In the genomic region with DNA sequence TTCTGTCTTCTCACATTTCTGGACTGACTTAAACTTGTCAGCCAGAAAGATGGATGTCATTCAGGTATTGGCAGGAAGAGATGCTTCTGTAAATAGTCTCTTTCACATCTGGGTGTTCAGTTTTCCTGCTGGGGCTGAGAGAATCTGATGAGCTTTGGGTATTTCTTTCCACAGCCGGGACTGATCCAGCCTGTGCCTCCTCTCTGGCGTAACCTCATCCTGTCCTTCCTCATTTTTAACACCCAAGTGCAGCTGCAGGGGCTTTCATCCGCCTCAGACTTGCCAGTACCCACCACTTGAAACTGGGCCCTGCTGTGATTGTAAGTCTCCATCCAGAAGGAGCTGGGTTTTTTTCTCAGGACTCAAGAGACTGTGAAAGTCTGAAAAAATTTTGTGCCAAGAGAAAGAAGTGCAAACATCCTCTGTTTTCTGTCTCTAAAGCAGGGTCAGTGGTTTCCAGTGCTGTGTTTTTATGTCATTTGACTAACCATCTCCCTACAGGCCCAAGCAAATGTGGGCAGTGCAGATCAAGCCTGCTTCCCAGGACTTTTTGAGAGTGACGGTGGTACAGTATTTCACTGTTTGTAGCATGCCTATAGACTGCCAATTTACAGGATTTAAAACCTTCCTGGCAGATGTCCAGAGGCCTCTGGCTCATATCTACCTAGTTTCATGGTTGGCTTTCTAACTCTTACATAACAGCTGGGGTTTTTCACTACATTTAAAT, we compare ENCODE assay signal across 8 cellular contexts.
DNase-seq lines count a peak whose midpoint lies in the region; ATAC-seq, FAIRE-seq and TF ChIP-seq lines count a peak whose summit lies in the region.

No MANE protein-coding gene starts in this region.

- H3K27me3 ChIP-seq in endothelial cell of umbilical vein (ENCODE audit: control insufficient read depth in 2 of 2, insufficient read depth in 2 of 2, low read length in 2 of 2) (no peaks in the 10 kb centered on the region), spleen (replicated peaks in 1 of 7) (no peaks in the 10 kb centered on the region)

- DNase-seq in NCI-H1105 (lab: John Stamatoyannopoulos, UW) (peak; percentile 10), endothelial cell of umbilical vein (ENCODE audit: low read depth, low spot score) (peak; percentile 34), omental fat pad (ENCODE audit: low spot score) (no peak), spleen (no peak), SW480 (ENCODE audit: low spot score) (no peak)
- DNase-seq in activated CD4-positive, alpha-beta T cell treated with anti-CD3 and anti-CD28 coated beads, Interleukin-2, amount 50 U/mL, for 4 hours, result no peak

- H3K27ac ChIP-seq in endothelial cell of umbilical vein (ENCODE audit: insufficient read depth, low read depth, low read length) (no peak overlapping the region), spleen (peak overlapping the region in 2 of 8 donors; percentile 22 to 23)

- H3K9me3 ChIP-seq in endothelial cell of umbilical vein (replicated peaks; ENCODE audit: control insufficient read depth, insufficient read depth, low read length), result no peaks in the 10 kb centered on the region
- no peaks in the 10 kb centered on the region for H3K9me3 ChIP-seq in spleen

- no peaks in the 10 kb centered on the region for H3K79me2 ChIP-seq in endothelial cell of umbilical vein (ENCODE audit: control insufficient read depth, insufficient read depth, low read length)

- 17 to 26% (median 23%) methylated on average over 4 of the region's 4 CpGs for WGBS in spleen, 5 donors

- no peak for TF ChIP-seq POLR2A in endothelial cell of umbilical vein (IDR thresholded peaks at IDR 0.05; ENCODE audit: low read depth, low read length)
- no peak for TF ChIP-seq POLR2A in spleen (IDR thresholded peaks at IDR 0.05)

- no peaks in the 10 kb centered on the region for H3K9me1 ChIP-seq in endothelial cell of umbilical vein (replicated peaks; ENCODE audit: control insufficient read depth, extremely low read depth, insufficient read depth, low read length)

- no peak overlapping the region for H3K4me2 ChIP-seq in endothelial cell of umbilical vein (ENCODE audit: insufficient read depth, low read length)

- peaks cover 2% of the 10 kb centered on the region for H4K20me1 ChIP-seq in endothelial cell of umbilical vein (replicated peaks; ENCODE audit: control insufficient read depth, extremely low read depth, insufficient read depth, low read length)

- intact Hi-C loops in endothelial cell of umbilical vein (cut with micrococcal nuclease) (no loop called here), spleen (cut with DNase I; ENCODE audit: low total_unique reads) (no loop called here)

- no peak for FAIRE-seq in endothelial cell of umbilical vein (lab: Jason Lieb, UNC)

- no TSS peak for BruUV-seq in endothelial cell of umbilical vein (replicated peaks; lab: Mats Ljungman, UMichigan)

- no peak overlapping the region for H2AFZ ChIP-seq in endothelial cell of umbilical vein (ENCODE audit: low read depth, low read length)

- H3K4me1 ChIP-seq in endothelial cell of umbilical vein (ENCODE audit: control insufficient read depth, extremely low read depth, insufficient read depth, low read length) (no peaks in the 10 kb centered on the region), spleen (peaks cover 0 to 9% (median 0%) of the 10 kb centered on the region in 6 donors)

- TF ChIP-seq CTCF in endothelial cell of umbilical vein (IDR thresholded peaks at IDR 0.05; ENCODE audit: extremely low read depth in 1 of 2, insufficient read depth in 1 of 2, low read depth in 1 of 2, low read length in 2 of 2), result no peak
- TF ChIP-seq CTCF in omental fat pad (IDR thresholded peaks at IDR 0.05), result no peak
- TF ChIP-seq CTCF in spleen (IDR thresholded peaks at IDR 0.05 in 8 of 11, conservative IDR thresholded peaks at IDR 0.05 in 3 of 11), result no peak

- no peak overlapping the region for H3K4me3 ChIP-seq in endothelial cell of umbilical vein (replicated peaks in 1 of 3; ENCODE audit: insufficient read depth in 1 of 3, low read depth in 1 of 3, low read length in 3 of 3)
- H3K4me3 ChIP-seq in spleen, result no peak overlapping the region

- H3K36me3 ChIP-seq in endothelial cell of umbilical vein (ENCODE audit: control insufficient read depth in 2 of 2, extremely low read depth in 1 of 2, insufficient read depth in 2 of 2, low read length in 2 of 2) (no peaks in the 10 kb centered on the region), spleen (no peaks in the 10 kb centered on the region)

- dilution Hi-C loops in endothelial cell of umbilical vein (cut with MboI; ENCODE audit: extremely low pct_ligation_motif_present, low sequenced_read_pairs), result no loop called here

- POLR2A ChIA-PET in endothelial cell of umbilical vein (lab: Charles Lee), result interaction anchor here (0.5 kb wide), 1 partner anchor 42 kb away, joined by 4 read pairs; no protein-coding TSS in a partner anchor

- CTCF ChIA-PET in endothelial cell of umbilical vein (lab: Charles Lee), result interaction anchor here (1.2 to 1.7 kb wide), 3 partner anchors 10 to 146 kb away, joined by 3 to 5 read pairs (median 4); no protein-coding TSS in a partner anchor

- H3K9ac ChIP-seq in endothelial cell of umbilical vein (replicated peaks; ENCODE audit: extremely low read depth, insufficient read depth, low read length), result no peak overlapping the region

- ATAC-seq in GM19452 (IDR thresholded peaks at IDR 0.05; ENCODE audit: unreplicated experiment), result peak; percentile 62
- peak; percentile 44 for ATAC-seq in omental fat pad (ENCODE audit: low FRiP score)
- no peak for ATAC-seq in HG03520 (IDR thresholded peaks at IDR 0.05; ENCODE audit: unreplicated experiment)

TF ChIP-seq in endothelial cell of umbilical vein, 7 proteins besides CTCF, POLR2A, EP300 and RAD21:
- TF ChIP-seq MYC (IDR thresholded peaks at IDR 0.05; ENCODE audit: low read depth, low read length) (no peak), FOS (IDR thresholded peaks at IDR 0.05; ENCODE audit: borderline replicate concordance, insufficient read depth, low read length) (no peak), EZH2 (IDR thresholded peaks at IDR 0.05; ENCODE audit: borderline replicate concordance, low read depth, low read length, severe bottlenecking) (no peak), POLR2AphosphoS5 (IDR thresholded peaks at IDR 0.05; ENCODE audit: insufficient read depth, low read depth, low read length) (no peak), JUN (IDR thresholded peaks at IDR 0.05; ENCODE audit: borderline replicate concordance, insufficient read depth, insufficient read length, low read depth) (no peak), GATA2 (IDR thresholded peaks at IDR 0.05; ENCODE audit: insufficient read depth, insufficient read length, low read depth, low read length) (no peak)
- TF ChIP-seq, protein P1, sequence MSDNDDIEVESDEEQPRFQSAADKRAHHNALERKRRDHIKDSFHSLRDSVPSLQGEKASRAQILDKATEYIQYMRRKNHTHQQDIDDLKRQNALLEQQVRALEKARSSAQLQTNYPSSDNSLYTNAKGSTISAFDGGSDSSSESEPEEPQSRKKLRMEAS (IDR thresholded peaks at IDR 0.05; ENCODE audit: insufficient read depth, insufficient read length), result no peak

Comparison
In these comparisons a context has a peak if more than half of its experiments do, and no peak if none do; other contexts are left out.
1. DNase-seq: peak in NCI-H1105 (single experiment) and endothelial cell of umbilical vein (single experiment); none in omental fat pad (single experiment), spleen (single experiment), activated CD4-positive, alpha-beta T cell treated with anti-CD3 and anti-CD28 coated beads, Interleukin-2, amount 50 U/mL, for 4 hours (0 of 2) and SW480 (single experiment).